Comparison of ENCODE assay signal across 8 cellular contexts in the genomic region with DNA sequence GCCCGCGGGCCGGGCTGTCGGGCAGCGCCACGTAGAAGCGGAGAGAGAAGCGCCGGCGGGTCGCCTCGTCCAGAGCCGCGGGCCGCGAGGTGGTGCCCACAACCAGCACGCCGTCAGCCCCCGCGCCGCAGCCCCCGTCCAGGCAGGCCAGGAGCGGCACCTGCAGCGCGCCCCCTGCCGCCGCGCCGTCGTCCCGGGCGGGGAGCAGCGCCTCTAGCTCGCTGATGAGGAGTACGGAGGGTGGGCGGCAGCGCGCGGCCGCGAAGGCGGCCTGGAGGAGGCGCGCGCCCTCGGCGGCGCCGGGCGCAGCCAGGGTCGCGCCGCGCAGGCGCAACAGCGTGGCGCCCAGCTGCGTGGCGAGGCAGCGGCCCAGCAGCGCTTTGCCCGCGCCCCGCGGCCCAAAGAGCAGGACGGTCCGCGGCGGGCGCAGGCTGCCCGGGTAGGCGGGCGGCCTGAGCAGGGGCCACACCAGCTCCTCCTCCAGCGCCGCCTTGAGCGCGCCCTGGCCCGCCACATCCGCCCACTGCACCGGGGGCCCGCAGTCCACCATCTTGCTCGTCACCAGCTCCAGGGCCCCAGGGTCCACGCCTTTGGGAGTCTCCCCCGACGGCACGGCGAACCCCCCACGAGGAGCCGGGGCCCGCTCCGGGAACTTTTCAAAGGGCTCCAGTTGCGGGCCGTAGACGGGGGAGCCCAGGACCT. TPM values are rescaled to one million over a fixed set of nuclear protein-coding genes. Genes with fewer than 3 reads are reported as not detected.
DNase-seq lines count a peak whose midpoint lies in the region; ATAC-seq and TF ChIP-seq lines count a peak whose summit lies in the region.

No MANE protein-coding gene starts in this region.

- peaks cover 13% of the 10 kb centered on the region for H3K4me1 ChIP-seq in CD4-positive, CD25-positive, alpha-beta regulatory T cell (ENCODE audit: control insufficient read depth, insufficient read depth, low read length, poor library complexity, severe bottlenecking)
- H3K4me1 ChIP-seq in hepatocyte (ENCODE audit: insufficient read depth), result no peaks in the 10 kb centered on the region

- 52% methylated on average over 63 of the region's 94 CpGs for WGBS in hepatocyte (ENCODE audit: low lambda C conversion rate, missing lambda C conversion rate)

- ATAC-seq in CD4-positive, CD25-positive, alpha-beta regulatory T cell (ENCODE audit: low read depth in 2 of 2), result peak; percentile 77 to 79
- no peak for ATAC-seq in HG02610 (IDR thresholded peaks at IDR 0.05; ENCODE audit: unreplicated experiment)
- ATAC-seq in HG03025 (IDR thresholded peaks at IDR 0.05; ENCODE audit: low FRiP score, unreplicated experiment), result no peak

- H3K27me3 Mint-ChIP-seq in CD4-positive, CD25-positive, alpha-beta regulatory T cell, result peaks cover 39% of the 10 kb centered on the region

- peak overlapping the region in 2 of 4 donors; percentile 59 to 75 for H3K4me3 Mint-ChIP-seq in CD4-positive, CD25-positive, alpha-beta regulatory T cell

- H2AFZ ChIP-seq in hepatocyte, result no peak overlapping the region

- peak overlapping the region in 1 of 3 donors; percentile 63 for H3K27ac Mint-ChIP-seq in CD4-positive, CD25-positive, alpha-beta regulatory T cell

- no peaks in the 10 kb centered on the region for H3K79me2 ChIP-seq in hepatocyte

- H3K9me2 ChIP-seq in hepatocyte (replicated peaks; ENCODE audit: insufficient read depth), result no peaks in the 10 kb centered on the region

- peak; percentile 62 to 74 (median 63) for DNase-seq in CD4-positive, CD25-positive, alpha-beta regulatory T cell
- DNase-seq in SHP77 (lab: John Stamatoyannopoulos, UW), result peak; percentile 74 to 80
- peak; percentile 91 for DNase-seq in activated naive CD4-positive, alpha-beta T cell treated with anti-CD3 and anti-CD28 coated beads, Interleukin-2, amount 50 U/mL, for 16 hours
- no peak for DNase-seq in hepatocyte (ENCODE audit: low spot score)
- peak; percentile 68 to 75 for DNase-seq in stimulated activated CD4-positive, alpha-beta T cell treated with anti-CD3 and anti-CD28 coated beads, Interleukin-12 subunit alpha, Interleukin-12 subunit beta, amount 100 ng/mL, for 24 hours (ENCODE audit: low read depth in 2 of 2)

- TF ChIP-seq CTCF in LNCAP (IDR thresholded peaks at IDR 0.05) (peak; percentile 46; the same call in 1 of the 2 replicates), hepatocyte (IDR thresholded peaks at IDR 0.05; ENCODE audit: poor library complexity) (no peak)

- H3K9me3 ChIP-seq in CD4-positive, CD25-positive, alpha-beta regulatory T cell (ENCODE audit: control insufficient read depth in 2 of 2, low read length in 2 of 2), result no peaks in the 10 kb centered on the region
- no peaks in the 10 kb centered on the region for H3K9me3 ChIP-seq in hepatocyte (ENCODE audit: low read depth)

- H3K27me3 ChIP-seq in CD4-positive, CD25-positive, alpha-beta regulatory T cell (ENCODE audit: control insufficient read depth, insufficient read depth, low read length), result no peaks in the 10 kb centered on the region
- H3K27me3 ChIP-seq in hepatocyte, result no peaks in the 10 kb centered on the region

- peaks cover 0 to 16% (median 5%) of the 10 kb centered on the region in 4 donors for H3K4me1 Mint-ChIP-seq in CD4-positive, CD25-positive, alpha-beta regulatory T cell

- peaks cover 0 to 2% (median 0%) of the 10 kb centered on the region in 7 donors for H3K9me3 Mint-ChIP-seq in CD4-positive, CD25-positive, alpha-beta regulatory T cell

- no peak overlapping the region for H3K4me3 ChIP-seq in CD4-positive, CD25-positive, alpha-beta regulatory T cell (ENCODE audit: low read depth, low read length)
- no peak overlapping the region for H3K4me3 ChIP-seq in hepatocyte

- H3K36me3 ChIP-seq in CD4-positive, CD25-positive, alpha-beta regulatory T cell (ENCODE audit: control insufficient read depth, insufficient read depth, low read length), result no peaks in the 10 kb centered on the region
- H3K36me3 ChIP-seq in hepatocyte (replicated peaks; ENCODE audit: insufficient read depth, low read depth), result no peaks in the 10 kb centered on the region

- peak overlapping the region; percentile 68 for H3K27ac ChIP-seq in CD4-positive, CD25-positive, alpha-beta regulatory T cell (ENCODE audit: insufficient read depth, low read length, poor library complexity, severe bottlenecking)
- H3K27ac ChIP-seq in hepatocyte, result no peak overlapping the region

- no peaks in the 10 kb centered on the region for H3K36me3 Mint-ChIP-seq in CD4-positive, CD25-positive, alpha-beta regulatory T cell

- H3K4me2 ChIP-seq in hepatocyte, result peak overlapping the region; percentile 62

- no peaks in the 10 kb centered on the region for H4K20me1 ChIP-seq in hepatocyte (ENCODE audit: insufficient read depth, poor library complexity, severe bottlenecking)

RNA-seq across cellular contexts. Expression of gene FIGNL2, which starts 27.6 kb away (rescaled TPM):
- total RNA-seq in CD4-positive, CD25-positive, alpha-beta regulatory T cell, result 0.27 TPM
- polyA plus RNA-seq in CD4-positive, CD25-positive, alpha-beta regulatory T cell, result under 1 TPM in 2 of 4 donors, not detected in 2; 0.06 to 0.10 TPM
- total RNA-seq in hepatocyte, result 2.1 and 3.2 TPM in 2 replicates
- polyA plus RNA-seq in hepatocyte, result 1.1 and 1.9 TPM in 2 replicates

Comparison
In these comparisons a context has a peak if more than half of its experiments do, and no peak if none do; other contexts are left out.
1. ATAC-seq: peak in CD4-positive, CD25-positive, alpha-beta regulatory T cell (2 of 2); none in HG02610 (single experiment) and HG03025 (single experiment).